11 cellular contexts compared by ENCODE assay signal in the genomic region with DNA sequence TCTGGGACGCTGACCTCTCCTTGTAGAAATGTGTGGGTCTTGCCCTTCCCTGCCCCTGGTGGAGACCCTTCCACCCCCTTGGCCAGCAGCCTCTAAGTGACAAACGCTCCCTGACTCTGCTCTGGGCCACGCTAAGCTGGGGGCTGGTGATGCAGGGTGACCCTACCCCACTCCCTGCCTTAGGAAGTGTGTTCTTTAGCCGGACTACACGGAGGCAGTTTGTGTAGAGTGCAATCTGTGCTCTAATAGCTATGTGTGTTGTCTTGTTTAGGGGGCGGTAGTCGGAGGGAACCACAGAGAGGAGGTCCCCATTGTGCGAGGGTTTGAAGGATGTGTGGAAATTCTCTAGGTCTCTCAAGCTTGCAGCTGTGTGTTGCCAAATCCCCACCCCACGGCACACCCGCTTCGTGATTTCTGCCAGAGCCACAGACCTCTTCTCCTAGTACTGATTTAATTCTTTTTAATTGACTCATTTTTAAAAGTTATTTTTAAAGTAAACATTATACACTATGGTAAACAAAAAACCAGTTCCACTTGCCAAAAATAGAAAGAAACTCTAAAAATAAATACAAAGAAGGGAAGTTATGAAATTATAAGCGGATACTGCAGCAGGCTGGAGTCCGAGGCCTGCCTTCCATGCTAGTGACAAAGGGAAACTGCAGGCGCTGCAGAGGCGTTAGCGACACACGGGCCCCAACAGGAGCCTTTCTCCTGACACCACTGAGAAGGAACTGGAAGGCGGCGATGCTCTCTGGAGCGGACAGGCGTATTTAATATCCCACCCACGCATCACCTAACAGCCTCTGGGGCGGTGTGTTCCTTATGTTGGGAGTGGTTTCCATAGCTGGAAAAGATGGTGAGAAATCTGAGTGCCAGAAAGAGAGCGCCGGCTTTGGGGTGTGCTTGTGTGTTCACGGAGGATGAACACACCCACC.
DNase-seq lines count a peak whose midpoint lies in the region; ATAC-seq and TF ChIP-seq lines count a peak whose summit lies in the region.
"Had no signal": no experiment of that assay in that cellular context is flagged by ENCODE, and none has a peak within 500 bp of the region (broad histone marks: within the 10 kb centered on the region; RNA-seq: fewer than 3 reads in every experiment).

No MANE protein-coding gene starts in this region.

- TF ChIP-seq POLR2A in lower leg skin (IDR thresholded peaks at IDR 0.05) = no peak
- TF ChIP-seq POLR2A in thyroid gland (IDR thresholded peaks at IDR 0.05) = no peak

- intact Hi-C loops in lower leg skin (cut with DNase I; ENCODE audit: low total_unique reads) = no loop called here
- intact Hi-C loops in thyroid gland (cut with DNase I) = no loop called here

- peaks cover 6 to 38% of the 10 kb centered on the region in 2 donors for H3K4me1 ChIP-seq in thyroid gland

- H3K36me3 ChIP-seq in MG63 (peaks cover 42% of the 10 kb centered on the region), thyroid gland (no peaks in the 10 kb centered on the region)

- H3K27me3 Mint-ChIP-seq in chondrocyte (ENCODE audit: low read depth) = no peaks in the 10 kb centered on the region

- no peaks in the 10 kb centered on the region for H3K36me3 Mint-ChIP-seq in chondrocyte (ENCODE audit: low read depth)
- H3K36me3 Mint-ChIP-seq: mesothelial cell of epicardium had no signal

- 19 to 27% methylated on average over 26 of the region's 26 CpGs for WGBS in lower leg skin, 2 donors
- WGBS in thyroid gland, 2 donors = 61 to 63% methylated on average over 25 to 26 of the region's 26 CpGs

- H3K4me1 Mint-ChIP-seq in chondrocyte (ENCODE audit: low read depth) = peaks cover 15% of the 10 kb centered on the region
- H3K4me1 Mint-ChIP-seq: IgD-negative memory B cell had no signal

- TF ChIP-seq CTCF in chondrocyte (IDR thresholded peaks at IDR 0.05) = no peak
- no peak for TF ChIP-seq CTCF in lower leg skin (IDR thresholded peaks at IDR 0.05)
- no peak for TF ChIP-seq CTCF in thyroid gland (IDR thresholded peaks at IDR 0.05)

- ATAC-seq in HG02973 (IDR thresholded peaks at IDR 0.05; ENCODE audit: unreplicated experiment) = no peak

- H3K4me3 ChIP-seq in MG63 (no peak overlapping the region), lower leg skin (ENCODE audit: low read depth, poor library complexity, severe bottlenecking) (no peak overlapping the region), thyroid gland (replicated peaks in 1 of 3) (no peak overlapping the region)

- H3K27me3 ChIP-seq in MG63 (no peaks in the 10 kb centered on the region), thyroid gland (no peaks in the 10 kb centered on the region)

- peak overlapping the region; percentile 17 for H3K27ac Mint-ChIP-seq in chondrocyte (ENCODE audit: unreplicated experiment)
- H3K27ac Mint-ChIP-seq: mesothelial cell of epicardium had no signal

- no peaks in the 10 kb centered on the region for H3K9me3 ChIP-seq in MG63
- H3K9me3 ChIP-seq in thyroid gland = no peaks in the 10 kb centered on the region

- H3K27ac ChIP-seq in thyroid gland = peak overlapping the region; percentile 35 to 72 (median 41)

- no peaks in the 10 kb centered on the region for H3K9me3 Mint-ChIP-seq in chondrocyte (ENCODE audit: low read depth)
- H3K9me3 Mint-ChIP-seq: mesothelial cell of epicardium had no signal

- DNase-seq in MG63 (peak; percentile 90), chondrocyte (ENCODE audit: low spot score) (no peak), lower leg skin (ENCODE audit: low spot score in 2 of 2) (peak; percentile 50 to 91), thyroid gland (no peak), NCI-H2171 treated with DMSO at 0.1 percent for 48 hours (lab: John Stamatoyannopoulos, UW) (no peak), dedifferentiated amniotic fluid mesenchymal stem cell (ENCODE audit: extremely low spot score) (no peak)
- DNase-seq in activated CD4-positive, CD25-positive, alpha-beta regulatory T cell (lab: John Stamatoyannopoulos, UW) = no peak
- DNase-seq: effector CD4-positive, alpha-beta T cell had no signal

- no peak overlapping the region for H3K4me3 Mint-ChIP-seq in chondrocyte (ENCODE audit: unreplicated experiment)
- H3K4me3 Mint-ChIP-seq: IgD-negative memory B cell, mesothelial cell of epicardium had no signal

Comparison
In these comparisons a context has a peak if more than half of its experiments do, and no peak if none do; other contexts are left out.
1. DNase-seq: peak in MG63 (single experiment) and lower leg skin (2 of 2); none in chondrocyte (single experiment), thyroid gland (0 of 2), activated CD4-positive, CD25-positive, alpha-beta regulatory T cell (0 of 4), NCI-H2171 treated with DMSO at 0.1 percent for 48 hours (single experiment) and dedifferentiated amniotic fluid mesenchymal stem cell (single experiment).